5 cellular contexts compared by ENCODE assay signal in genomic region chr2:2756886-2757285, GRCh38.
"Had no signal": no experiment of that assay in that cellular context is flagged by ENCODE, and none has a peak within 500 bp of the region (broad histone marks: within the 10 kb centered on the region; RNA-seq: fewer than 3 reads in every experiment).

No MANE protein-coding gene starts in this region.

- H3K4me1 Mint-ChIP-seq: GM23338 had no signal

- ATAC-seq: GM23338, K562 had no signal

- H3K4me3 ChIP-seq: GM23338, K562 had no signal

- DNase-seq: H9, HCEC 1CT, IMR-90 had no signal

- H3K27ac Mint-ChIP-seq: GM23338, H9 had no signal

- H3K4me2 ChIP-seq: GM23338 had no signal

- H2AFZ ChIP-seq: GM23338 had no signal

- H3K4me3 Mint-ChIP-seq: GM23338, H9 had no signal
